In genomic region chr2:28394331-28394877, GRCh38 we compare ENCODE assay signal across 8 cellular contexts. TPM values are rescaled to one million over a fixed set of nuclear protein-coding genes. Genes with fewer than 3 reads are reported as not detected.
A peak's percentile ranks its signal among the peaks of the same experiment; 100 is the strongest.
DNase-seq lines count a peak whose midpoint lies in the region; ATAC-seq and TF ChIP-seq lines count a peak whose summit lies in the region.

No MANE protein-coding gene starts in this region.

- H3K79me2 ChIP-seq in neural cell (replicated peaks; ENCODE audit: insufficient read depth, low read length), result peaks cover 7% of the 10 kb centered on the region

- no peak for TF ChIP-seq RAD21 in neural cell (conservative IDR thresholded peaks at IDR 0.05)

- H3K27me3 ChIP-seq in NT2/D1 (ENCODE audit: insufficient read depth, insufficient read length) (peaks cover 23% of the 10 kb centered on the region), esophagus (ENCODE audit: control insufficient read depth in 1 of 2, insufficient read depth in 2 of 2, low read length in 2 of 2) (no peaks in the 10 kb centered on the region), neural cell (ENCODE audit: insufficient read depth, low read depth, low read length) (peaks cover 14% of the 10 kb centered on the region)

- no peaks in the 10 kb centered on the region for H4K20me1 ChIP-seq in neural cell (ENCODE audit: insufficient read depth)

- TF ChIP-seq EP300 in neural cell (conservative IDR thresholded peaks at IDR 0.05; ENCODE audit: poor library complexity, severe bottlenecking), result no peak

- no peak for ATAC-seq in GM18867 (IDR thresholded peaks at IDR 0.05; ENCODE audit: unreplicated experiment)

- H3K4me2 ChIP-seq in neural cell (ENCODE audit: low read length), result no peak overlapping the region

- H3K36me3 ChIP-seq in NT2/D1 (ENCODE audit: insufficient read depth, insufficient read length, low read length) (peaks cover 24% of the 10 kb centered on the region), esophagus (ENCODE audit: control insufficient read depth in 2 of 2, insufficient read depth in 2 of 2, low read length in 1 of 2) (peaks cover 3 to 4% of the 10 kb centered on the region in 2 donors), neural cell (ENCODE audit: insufficient read depth, low read length) (no peaks in the 10 kb centered on the region)

- H2AFZ ChIP-seq in neural cell (ENCODE audit: low read depth, low read length), result no peak overlapping the region

- peak overlapping the region; percentile 94 for H3K27ac ChIP-seq in esophagus (ENCODE audit: low read depth in 2 of 2, low read length in 1 of 2)
- H3K27ac ChIP-seq in neural cell (ENCODE audit: low read length), result no peak overlapping the region

- H3K4me3 ChIP-seq in NT2/D1 (ENCODE audit: insufficient read length, low read depth) (peak overlapping the region; percentile 28), esophagus (ENCODE audit: low read depth in 1 of 2, low read length in 2 of 2) (peak overlapping the region; percentile 92 to 99), neural cell (ENCODE audit: low read length) (peak overlapping the region; percentile 85)

- H3K9me2 ChIP-seq in neural cell (ENCODE audit: insufficient read depth, low read length), result no peaks in the 10 kb centered on the region

- H3K9ac ChIP-seq in NT2/D1 (ENCODE audit: insufficient read length, low read depth) (peak overlapping the region; percentile 50), neural cell (ENCODE audit: low read length) (peak overlapping the region; percentile 45)

- TF ChIP-seq CTCF in neural cell (IDR thresholded peaks at IDR 0.05; ENCODE audit: poor library complexity, severe bottlenecking), result no peak

- H3F3A ChIP-seq in neural cell (ENCODE audit: insufficient read depth, low read length, poor library complexity, severe bottlenecking), result no peaks in the 10 kb centered on the region

- no peaks in the 10 kb centered on the region for H3K9me3 ChIP-seq in NT2/D1 (ENCODE audit: insufficient read depth, low read length)
- no peaks in the 10 kb centered on the region for H3K9me3 ChIP-seq in esophagus (ENCODE audit: control insufficient read depth in 2 of 2, insufficient read depth in 1 of 2, low read depth in 1 of 2, low read length in 1 of 2)
- no peaks in the 10 kb centered on the region for H3K9me3 ChIP-seq in neural cell (ENCODE audit: low read length)

- WGBS in esophagus, 2 donors, result 3 to 5% methylated on average over 21 of the region's 21 CpGs

- DNase-seq in EH (ENCODE audit: low read depth), result peak; percentile 75
- DNase-seq in NT2/D1 (ENCODE audit: low read depth, low spot score), result no peak
- DNase-seq in epidermal melanocyte (ENCODE audit: insufficient read length, low spot score), result no peak
- no peak for DNase-seq in NCI-H128 (lab: John Stamatoyannopoulos, UW; ENCODE audit: unreplicated experiment)
- no peak for DNase-seq in NK-92 (lab: John Stamatoyannopoulos, UW; ENCODE audit: unreplicated experiment)

- peaks cover 9% of the 10 kb centered on the region for H3K4me1 ChIP-seq in NT2/D1 (ENCODE audit: insufficient read depth, insufficient read length)
- H3K4me1 ChIP-seq in esophagus (ENCODE audit: control insufficient read depth in 2 of 2, insufficient read depth in 2 of 2, low read length in 1 of 2), result peaks cover 3 to 7% of the 10 kb centered on the region in 2 donors

TF ChIP-seq in neural cell, 6 proteins besides CTCF, POLR2A, EP300 and RAD21:
- TF ChIP-seq EZH2 (IDR thresholded peaks at IDR 0.05; ENCODE audit: borderline replicate concordance, insufficient read depth, low read length, poor library complexity, severe bottlenecking) (no peak), SMC3 (conservative IDR thresholded peaks at IDR 0.05; ENCODE audit: poor library complexity) (no peak), MXI1 (conservative IDR thresholded peaks at IDR 0.05; ENCODE audit: poor library complexity, severe bottlenecking) (no peak), POLR2AphosphoS5 (IDR thresholded peaks at IDR 0.05) (peak; percentile 11)

RNA-seq across cellular contexts. Expression of gene FOSL2, which starts 1.7 kb away (rescaled TPM):
- polyA plus RNA-seq in esophagus (10 to 100 TPM; 53.2 to 60.0 TPM), neural cell (2.0 and 2.8 TPM in 2 replicates)
- 6.1 and 7.1 TPM in 2 replicates for polyA minus RNA-seq in neural cell

Comparison
In these comparisons a context has a peak if more than half of its experiments do, and no peak if none do; other contexts are left out.
1. H3K4me3 ChIP-seq: peak in every context shown above with its lines; median percentile 96 in esophagus; 85 in neural cell; 28 in NT2/D1.
2. RNA of gene FOSL2, which starts 1.7 kb away (polyA plus RNA-seq): 53.2 to 60.0 TPM in esophagus; 2.0 to 2.8 TPM in neural cell; every median in the first group is over 10 times any median in the second.